ENCODE assay signal across 14 cellular contexts in genomic region chr7:70143089-70144044, GRCh38.
DNase-seq lines count a peak whose midpoint lies in the region; ATAC-seq, FAIRE-seq and TF ChIP-seq lines count a peak whose summit lies in the region.
"Had no signal": no experiment of that assay in that cellular context is flagged by ENCODE, and none has a peak within 500 bp of the region (broad histone marks: within the 10 kb centered on the region; RNA-seq: fewer than 3 reads in every experiment).

No MANE protein-coding gene starts in this region.

- H4K20me1 ChIP-seq in astrocyte (ENCODE audit: insufficient read depth, low read length) (no peaks in the 10 kb centered on the region), osteoblast (ENCODE audit: insufficient read depth, low read length) (no peaks in the 10 kb centered on the region)

- no peak overlapping the region for H3K4me3 ChIP-seq in astrocyte (ENCODE audit: insufficient read depth, low read depth, low read length)
- H3K4me3 ChIP-seq in osteoblast (ENCODE audit: insufficient read depth, low read length): no peak overlapping the region
- H3K4me3 ChIP-seq: dorsolateral prefrontal cortex, testis had no signal

- no peak overlapping the region for H3K4me3 Mint-ChIP-seq in astrocyte (ENCODE audit: unreplicated experiment)
- no peak overlapping the region for H3K4me3 Mint-ChIP-seq in activated T-cell treated with anti-CD3 and anti-CD28 coated beads, Interleukin-2, amount 50 U/mL, for 4 hours
- H3K4me3 Mint-ChIP-seq: naive B cell had no signal

- H2AFZ ChIP-seq in astrocyte (ENCODE audit: low read depth, low read length): no peak overlapping the region
- H2AFZ ChIP-seq in osteoblast (ENCODE audit: low read length): no peak overlapping the region

- no peak for ATAC-seq in activated T-cell treated with anti-CD3 and anti-CD28 coated beads, Interleukin-2, amount 50 U/mL, for 4 hours

- H3K27me3 ChIP-seq in astrocyte (ENCODE audit: insufficient read depth, low read length): no peaks in the 10 kb centered on the region
- H3K27me3 ChIP-seq in osteoblast (ENCODE audit: insufficient read depth, low read length): no peaks in the 10 kb centered on the region
- H3K27me3 ChIP-seq: dorsolateral prefrontal cortex, testis had no signal

- no peaks in the 10 kb centered on the region for H3K79me2 ChIP-seq in astrocyte (ENCODE audit: insufficient read depth, low read length)
- no peaks in the 10 kb centered on the region for H3K79me2 ChIP-seq in osteoblast (ENCODE audit: insufficient read depth, low read length)

- no peak for FAIRE-seq in astrocyte (lab: Jason Lieb, UNC)

- no peaks in the 10 kb centered on the region for H3K36me3 ChIP-seq in astrocyte (ENCODE audit: insufficient read depth, low read length)
- no peaks in the 10 kb centered on the region for H3K36me3 ChIP-seq in osteoblast (ENCODE audit: insufficient read depth, low read length)

- H3K4me1 ChIP-seq in astrocyte (ENCODE audit: insufficient read depth, low read length): no peaks in the 10 kb centered on the region
- H3K4me1 ChIP-seq in osteoblast (ENCODE audit: insufficient read depth, low read length): peaks cover 12% of the 10 kb centered on the region
- H3K4me1 ChIP-seq: testis had no signal

- TF ChIP-seq CTCF in astrocyte (IDR thresholded peaks at IDR 0.05; ENCODE audit: insufficient read depth, low read depth, low read length): no peak
- TF ChIP-seq CTCF in osteoblast (IDR thresholded peaks at IDR 0.05; ENCODE audit: extremely low read depth, low read depth, low read length): no peak

- H3K4me2 ChIP-seq in astrocyte (ENCODE audit: low read length) (no peak overlapping the region), osteoblast (ENCODE audit: insufficient read depth, low read length) (peak overlapping the region; percentile 18)

- no peaks in the 10 kb centered on the region for H3K36me3 Mint-ChIP-seq in astrocyte (ENCODE audit: low read depth, unreplicated experiment)
- H3K36me3 Mint-ChIP-seq in activated T-cell treated with anti-CD3 and anti-CD28 coated beads, Interleukin-2, amount 50 U/mL, for 4 hours (ENCODE audit: insufficient read depth): no peaks in the 10 kb centered on the region

- H3K27ac ChIP-seq in astrocyte (ENCODE audit: low read depth, low read length) (no peak overlapping the region), osteoblast (ENCODE audit: low read depth, low read length) (peak overlapping the region; percentile 55)
- H3K27ac ChIP-seq: dorsolateral prefrontal cortex, testis had no signal

- H3K4me1 Mint-ChIP-seq in astrocyte (ENCODE audit: low read depth, unreplicated experiment): peaks cover 6% of the 10 kb centered on the region
- H3K4me1 Mint-ChIP-seq in activated T-cell treated with anti-CD3 and anti-CD28 coated beads, Interleukin-2, amount 50 U/mL, for 4 hours (ENCODE audit: low read depth): no peaks in the 10 kb centered on the region
- H3K4me1 Mint-ChIP-seq: naive B cell had no signal

- H3K27ac Mint-ChIP-seq in astrocyte (ENCODE audit: unreplicated experiment): no peak overlapping the region

- no peak overlapping the region for H3K9ac ChIP-seq in astrocyte (ENCODE audit: low read length)

- H3K27me3 Mint-ChIP-seq in astrocyte (ENCODE audit: low read depth, unreplicated experiment): no peaks in the 10 kb centered on the region
- H3K27me3 Mint-ChIP-seq in activated T-cell treated with anti-CD3 and anti-CD28 coated beads, Interleukin-2, amount 50 U/mL, for 4 hours (ENCODE audit: low read depth): no peaks in the 10 kb centered on the region
- H3K27me3 Mint-ChIP-seq: naive B cell had no signal

- H3K9me3 Mint-ChIP-seq in astrocyte (ENCODE audit: unreplicated experiment): no peaks in the 10 kb centered on the region
- H3K9me3 Mint-ChIP-seq in activated T-cell treated with anti-CD3 and anti-CD28 coated beads, Interleukin-2, amount 50 U/mL, for 4 hours: no peaks in the 10 kb centered on the region
- H3K9me3 Mint-ChIP-seq: naive B cell had no signal

- H3K9me3 ChIP-seq in astrocyte (ENCODE audit: insufficient read depth, low read depth, low read length) (no peaks in the 10 kb centered on the region), osteoblast (ENCODE audit: low read depth, low read length) (no peaks in the 10 kb centered on the region)
- H3K9me3 ChIP-seq: testis had no signal

- DNase-seq in GM03348 (ENCODE audit: low spot score) (peak; percentile 62), NCI-H1930 (lab: John Stamatoyannopoulos, UW) (peak; percentile 69 to 87), astrocyte (ENCODE audit: low read depth) (peak; percentile 77), osteoblast (ENCODE audit: insufficient read length, low spot score, missing footprints) (peak; percentile 81), SK-N-DZ (ENCODE audit: low spot score) (no peak)
- no peak for DNase-seq in stimulated activated CD4-positive, alpha-beta T cell treated with anti-CD3 and anti-CD28 coated beads, Interleukin-4, amount 100 ng/mL, for 24 hours
- no peak for DNase-seq in activated T-cell treated with anti-CD3 and anti-CD28 coated beads, Interleukin-2, amount 50 U/mL, for 4 hours
- DNase-seq: activated CD4-positive, CD25-positive, alpha-beta regulatory T cell treated with anti-CD3 and anti-CD28 coated beads, Interleukin-2, amount 50 U/mL, for 72 hours; activated T-cell treated with anti-CD3 and anti-CD28 coated beads for 4 hours; amniotic stem cell; dorsolateral prefrontal cortex; kidney glomerular epithelial cell; naive B cell; testis had no signal

Comparison
In these comparisons a context has a peak if more than half of its experiments do, and no peak if none do; other contexts are left out.
1. DNase-seq: peak in GM03348 (single experiment), NCI-H1930 (2 of 2), astrocyte (single experiment) and osteoblast (single experiment); none in stimulated activated CD4-positive, alpha-beta T cell treated with anti-CD3 and anti-CD28 coated beads, Interleukin-4, amount 100 ng/mL, for 24 hours (single experiment), SK-N-DZ (single experiment) and activated T-cell treated with anti-CD3 and anti-CD28 coated beads, Interleukin-2, amount 50 U/mL, for 4 hours (single experiment).